In the genomic region with DNA sequence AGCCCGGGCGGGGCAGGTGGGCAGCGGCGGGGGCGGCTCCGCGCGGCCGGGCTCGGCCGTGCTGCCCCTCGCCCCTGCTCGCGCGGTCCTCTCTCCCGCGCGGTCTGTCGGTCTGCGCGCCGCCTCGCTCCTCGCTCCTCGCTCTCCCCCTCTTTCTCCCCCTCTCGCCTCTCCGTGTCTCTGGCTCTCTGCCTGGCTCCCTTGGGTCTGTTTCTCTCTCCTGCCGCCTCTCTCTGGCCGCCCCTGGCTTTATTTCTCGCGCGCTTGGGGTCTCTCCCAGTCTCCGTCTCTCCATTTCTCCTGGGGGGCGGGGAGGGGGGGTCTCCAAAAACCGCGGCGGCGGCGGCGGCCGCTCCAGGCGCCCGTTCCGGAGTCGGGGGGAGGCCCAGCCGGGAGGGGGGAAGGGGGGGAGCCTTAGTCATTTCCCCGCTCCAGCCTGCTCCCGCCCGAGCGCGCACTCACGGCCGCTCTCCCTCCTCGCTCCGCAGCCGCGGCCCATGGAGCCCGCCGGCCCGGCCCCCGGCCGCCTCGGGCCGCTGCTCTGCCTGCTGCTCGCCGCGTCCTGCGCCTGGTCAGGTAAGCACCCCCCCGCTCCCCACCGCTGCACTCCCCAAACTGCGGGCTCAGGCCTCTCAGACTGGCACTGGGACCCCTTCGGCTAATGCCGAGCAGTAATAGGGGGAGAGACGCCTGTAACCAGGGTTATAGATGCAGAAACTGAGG, we compare ENCODE assay signal across 8 cellular contexts. TPM values are rescaled to one million over a fixed set of nuclear protein-coding genes. Genes with fewer than 3 reads are reported as not detected.
DNase-seq lines count a peak whose midpoint lies in the region; ATAC-seq and TF ChIP-seq lines count a peak whose summit lies in the region.

A gene (plus strand): TSS at position 457 of the 723 bp plus-strand sequence. CDS start 41 bp downstream, at position 498.

- peak within 1 kb of the TSS; percentile 48 for H3K4me3 Mint-ChIP-seq in activated CD4-positive, alpha-beta T cell treated with anti-CD3 and anti-CD28 coated beads for 36 hours

- H3K27ac Mint-ChIP-seq in activated CD4-positive, alpha-beta T cell treated with anti-CD3 and anti-CD28 coated beads for 36 hours = no peak within 1 kb of the TSS

- no peaks in the 10 kb centered on the region for H3K4me1 Mint-ChIP-seq in activated CD4-positive, alpha-beta T cell treated with anti-CD3 and anti-CD28 coated beads for 36 hours

- no peaks in the 10 kb centered on the region for H3K27me3 ChIP-seq in cardiac muscle cell

- peak; percentile 65 for ATAC-seq in activated CD4-positive, alpha-beta T cell treated with anti-CD3 and anti-CD28 coated beads for 36 hours
- ATAC-seq in HG02798 (IDR thresholded peaks at IDR 0.05; ENCODE audit: poor library complexity, unreplicated experiment) = no peak

- no peaks in the 10 kb centered on the region for H3K36me3 ChIP-seq in cardiac muscle cell

- H3K9me3 Mint-ChIP-seq in activated CD4-positive, alpha-beta T cell treated with anti-CD3 and anti-CD28 coated beads for 36 hours (ENCODE audit: low read depth) = no peaks in the 10 kb centered on the region

- POLR2A ChIA-PET in activated CD4-positive, alpha-beta T cell treated with anti-CD3 and anti-CD28 coated beads for 36 hours (lab: Charles Lee) = no interaction called here

- H3K9me3 ChIP-seq in cardiac muscle cell (ENCODE audit: low read depth) = no peaks in the 10 kb centered on the region

- H3K27me3 Mint-ChIP-seq in activated CD4-positive, alpha-beta T cell treated with anti-CD3 and anti-CD28 coated beads for 36 hours = peaks cover 60% of the 10 kb centered on the region

- CTCF ChIA-PET in activated CD4-positive, alpha-beta T cell treated with anti-CD3 and anti-CD28 coated beads for 36 hours (lab: Charles Lee) = no interaction called here

- intact Hi-C loops in activated CD4-positive, alpha-beta T cell treated with anti-CD3 and anti-CD28 coated beads for 36 hours (cut with DNase I, micrococcal nuclease) = loop anchor here in 1 of 2 experiments (2.0 kb wide), 2 partner anchors 70 to 92 kb away; no protein-coding TSS in a partner anchor

- H3K36me3 Mint-ChIP-seq in activated CD4-positive, alpha-beta T cell treated with anti-CD3 and anti-CD28 coated beads for 36 hours (ENCODE audit: low read depth) = no peaks in the 10 kb centered on the region

- DNase-seq in activated CD4-positive, alpha-beta T cell treated with anti-CD3 and anti-CD28 coated beads for 36 hours = peak; percentile 26
- no peak for DNase-seq in activated CD4-positive, alpha-beta T cell treated with anti-CD3 and anti-CD28 coated beads, Interleukin-2, amount 50 U/mL, for 4 hours
- peak; percentile 69 for DNase-seq in NCI-H1105 treated with DMSO at 0.1 percent for 48 hours (lab: John Stamatoyannopoulos, UW)
- DNase-seq in amygdala (lab: John Stamatoyannopoulos, UW) = peak in 52 of 56 donors; percentile 40 to 92 (median 74)
- DNase-seq in cardiac muscle cell (ENCODE audit: low read depth in 1 of 2, low spot score in 1 of 2) = peak; percentile 80 to 84
- DNase-seq in nucleus accumbens (lab: John Stamatoyannopoulos, UW) = peak in 51 of 56 donors; percentile 53 to 92 (median 76)
- no peak for DNase-seq in stimulated activated naive CD4-positive, alpha-beta T cell treated with Interleukin-2 at 50 U/mL for 16 hours (lab: John Stamatoyannopoulos, UW)

- TF ChIP-seq CTCF in cardiac muscle cell (IDR thresholded peaks at IDR 0.05; ENCODE audit: low read depth, low read length) = no peak

- peak within 1 kb of the TSS; percentile 93 for H3K27ac ChIP-seq in cardiac muscle cell

- H3K4me1 ChIP-seq in cardiac muscle cell (ENCODE audit: low read depth) = peaks cover 35% of the 10 kb centered on the region

- H3K4me3 ChIP-seq in cardiac muscle cell = peak within 1 kb of the TSS; percentile 70

RNA-seq across cellular contexts. Expression of the gene that starts here (rescaled TPM):
- under 1 TPM in 1 of 2 experiments, not detected in 1; 0.05 TPM for total RNA-seq in activated CD4-positive, alpha-beta T cell treated with anti-CD3 and anti-CD28 coated beads for 36 hours
- total RNA-seq in cardiac muscle cell = 43.0 and 58.3 TPM in 2 replicates
- 42.9 and 44.2 TPM in 2 replicates for polyA plus RNA-seq in cardiac muscle cell

Comparison
In these comparisons a context has a peak if more than half of its experiments do, and no peak if none do; other contexts are left out.
1. RNA of the gene that starts here (total RNA-seq): 43.0 to 58.3 TPM in cardiac muscle cell; 0.05 TPM in activated CD4-positive, alpha-beta T cell treated with anti-CD3 and anti-CD28 coated beads for 36 hours; every median in the first group is over 10 times any median in the second.
2. Peak in DNase-seq and ATAC-seq in activated CD4-positive, alpha-beta T cell treated with anti-CD3 and anti-CD28 coated beads for 36 hours; RNA of the gene not detected or under 1 TPM.
3. DNase-seq: peak in NCI-H1105 treated with DMSO at 0.1 percent for 48 hours (single experiment), amygdala (52 of 56), cardiac muscle cell (2 of 2) and nucleus accumbens (51 of 56); none in activated CD4-positive, alpha-beta T cell treated with anti-CD3 and anti-CD28 coated beads, Interleukin-2, amount 50 U/mL, for 4 hours (0 of 2) and stimulated activated naive CD4-positive, alpha-beta T cell treated with Interleukin-2 at 50 U/mL for 16 hours (single experiment).